Comparison of ENCODE assay signal across 10 cellular contexts in the genomic region with DNA sequence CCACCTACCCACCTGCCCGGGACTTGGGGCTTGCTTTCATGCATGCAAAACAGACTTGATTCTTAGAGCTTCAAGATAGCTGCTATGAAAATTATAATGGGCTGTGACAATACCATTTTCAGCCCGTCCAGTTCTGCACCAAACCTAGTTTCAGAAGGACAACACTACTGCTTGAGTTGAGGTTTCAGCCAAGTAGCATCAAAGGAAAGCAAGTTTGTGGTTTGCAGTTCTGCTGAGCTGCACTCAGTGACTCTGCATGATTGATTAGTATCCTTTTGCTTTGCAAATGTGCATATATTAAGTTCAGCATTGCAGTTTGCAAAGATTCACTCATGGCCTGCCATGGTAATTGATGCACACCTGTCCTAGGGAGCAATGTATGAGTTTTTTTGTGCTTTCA.
DNase-seq lines count a peak whose midpoint lies in the region; ATAC-seq and TF ChIP-seq lines count a peak whose summit lies in the region.
"Had no signal": no experiment of that assay in that cellular context is flagged by ENCODE, and none has a peak within 500 bp of the region (broad histone marks: within the 10 kb centered on the region; RNA-seq: fewer than 3 reads in every experiment).

No MANE protein-coding gene starts in this region.

- H3K9me3 Mint-ChIP-seq in natural killer cell, result no peaks in the 10 kb centered on the region

- intact Hi-C loops in natural killer cell (cut with micrococcal nuclease), result no loop called here

- no peak overlapping the region for H3K4me3 Mint-ChIP-seq in natural killer cell

- TF ChIP-seq CTCF in natural killer cell (IDR thresholded peaks at IDR 0.05), result no peak

- peak; percentile 93 for ATAC-seq in HG02623 (IDR thresholded peaks at IDR 0.05; ENCODE audit: unreplicated experiment)
- ATAC-seq in HG03442 (IDR thresholded peaks at IDR 0.05; ENCODE audit: unreplicated experiment), result peak; percentile 90
- ATAC-seq in natural killer cell, result no peak

- H3K27me3 Mint-ChIP-seq in natural killer cell (ENCODE audit: low read depth in 2 of 2), result no peaks in the 10 kb centered on the region

- DNase-seq in NCI-H146 (lab: John Stamatoyannopoulos, UW), result peak; percentile 0
- DNase-seq in NCI-H146 treated with DMSO at 0.1 percent for 48 hours (lab: John Stamatoyannopoulos, UW; ENCODE audit: unreplicated experiment), result no peak
- peak; percentile 38 for DNase-seq in retina
- DNase-seq in NOMO-1 treated with DMSO at 0.1 percent for 48 hours (lab: John Stamatoyannopoulos, UW; ENCODE audit: unreplicated experiment), result no peak
- no peak for DNase-seq in natural killer cell
- no peak for DNase-seq in activated CD4-positive, alpha-beta T cell treated with anti-CD3 and anti-CD28 coated beads for 4 hours
- DNase-seq: DND-41; stimulated activated CD4-positive, alpha-beta T cell treated with anti-CD3 and anti-CD28 coated beads, Interleukin-4, amount 100 ng/mL, for 4 hours had no signal

- no peaks in the 10 kb centered on the region for H3K36me3 Mint-ChIP-seq in natural killer cell

- H3K27ac Mint-ChIP-seq in natural killer cell, result no peak overlapping the region

- no peaks in the 10 kb centered on the region for H3K4me1 Mint-ChIP-seq in natural killer cell

Comparison
In these comparisons a context has a peak if more than half of its experiments do, and no peak if none do; other contexts are left out.
1. DNase-seq: peak in NCI-H146 (single experiment) and retina (single experiment); none in NCI-H146 treated with DMSO at 0.1 percent for 48 hours (single experiment), NOMO-1 treated with DMSO at 0.1 percent for 48 hours (single experiment), natural killer cell (single experiment) and activated CD4-positive, alpha-beta T cell treated with anti-CD3 and anti-CD28 coated beads for 4 hours (0 of 2).
2. ATAC-seq: peak in HG02623 (single experiment) and HG03442 (single experiment); none in natural killer cell (0 of 3).